ENCODE assay signal across 1 cellular context in the genomic region with DNA sequence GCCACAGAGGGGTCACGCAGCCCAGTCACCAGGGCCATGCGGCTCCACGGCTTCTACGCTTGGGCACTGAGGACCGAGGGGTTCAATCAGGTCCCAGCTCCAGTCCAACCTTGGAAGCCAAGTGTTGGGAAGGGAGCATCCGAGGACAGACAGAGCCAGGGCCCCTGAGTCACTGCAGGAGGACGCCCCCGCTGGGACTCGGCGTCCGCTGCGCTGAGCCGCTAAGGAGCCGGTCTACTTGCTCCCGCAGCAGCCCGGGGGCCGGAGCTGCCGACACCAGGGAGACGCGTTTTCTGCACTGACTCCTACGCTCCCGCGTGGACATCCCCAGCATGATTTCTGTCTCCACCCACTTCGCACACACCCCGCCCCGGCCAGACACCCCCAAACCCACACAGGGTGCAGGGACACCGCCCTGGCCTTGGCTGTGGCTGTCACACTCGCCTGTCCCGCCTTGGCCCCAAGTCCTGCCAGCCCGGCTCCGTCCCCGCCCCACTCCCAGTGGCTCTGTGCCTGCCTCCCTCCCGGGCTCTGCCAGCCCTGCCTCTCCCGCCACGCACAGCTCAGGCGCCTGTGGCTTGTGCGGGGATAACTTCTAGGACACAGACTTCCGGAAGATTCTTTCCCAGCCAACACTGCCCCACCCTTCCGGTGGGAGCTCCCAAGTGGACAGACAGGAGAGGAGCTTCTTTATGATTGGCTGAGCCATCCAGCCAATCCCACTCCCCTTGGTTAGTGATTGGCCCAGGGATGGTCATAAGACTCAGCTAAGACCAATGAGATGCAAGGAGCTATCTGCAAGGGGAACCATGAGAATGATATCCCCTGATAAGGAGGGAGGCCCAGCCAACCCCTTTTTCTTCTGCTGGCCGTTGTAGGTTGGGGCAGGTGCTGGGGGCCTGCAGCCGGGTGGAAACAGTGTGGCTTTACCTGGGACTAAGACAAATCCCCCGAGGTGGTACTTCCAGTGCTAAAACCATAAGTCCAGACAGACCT.
TF ChIP-seq lines count a peak whose summit lies in the region.

No MANE protein-coding gene starts in this region.

TF ChIP-seq in K562, 482 proteins besides CTCF, POLR2A, EP300 and RAD21 (continued from another document and continues in another):
- peak; percentile 33; the same call in 1 of the 2 replicates for TF ChIP-seq TFAP4 (CRISPR knock-in tag; IDR thresholded peaks at IDR 0.05; ENCODE audit: borderline replicate concordance)
- 0 out of 2 replicates have a peak, but pooled peaks have one; percentile 33 for TF ChIP-seq ZBTB9 (CRISPR knock-in tag; IDR thresholded peaks at IDR 0.05)
- TF ChIP-seq XRCC3 (IDR thresholded peaks at IDR 0.05), result no peak
- TF ChIP-seq PREB (CRISPR knock-in tag; IDR thresholded peaks at IDR 0.05), result no peak
- TF ChIP-seq ZMIZ1 (IDR thresholded peaks at IDR 0.05; ENCODE audit: low read depth in 2 of 2, low read length in 2 of 2), result no peak
- TF ChIP-seq PRPF4 (IDR thresholded peaks at IDR 0.05; ENCODE audit: insufficient read depth, low read depth, low read length, poor library complexity, severe bottlenecking), result no peak
- no peak for TF ChIP-seq NCOA1 (IDR thresholded peaks at IDR 0.05; ENCODE audit: low read depth)
- no peak for TF ChIP-seq MCM5 (IDR thresholded peaks at IDR 0.05; ENCODE audit: low read depth)
- no peak for TF ChIP-seq ZNF124 (CRISPR knock-in tag; IDR thresholded peaks at IDR 0.05)
- TF ChIP-seq ADNP (tag; IDR thresholded peaks at IDR 0.05), result no peak
- no peak for TF ChIP-seq ZNF263 (CRISPR knock-in tag; IDR thresholded peaks at IDR 0.05; ENCODE audit: borderline replicate concordance)
- TF ChIP-seq NRF1 (conservative IDR thresholded peaks at IDR 0.05 in 1 of 2, IDR thresholded peaks at IDR 0.05 in 1 of 2), result 0 out of 4 replicates have a peak, but pooled peaks have one; percentile 3 to 17
- no peak for TF ChIP-seq PHB (CRISPR knock-in tag; IDR thresholded peaks at IDR 0.05)
- TF ChIP-seq ZFP36 (IDR thresholded peaks at IDR 0.05; ENCODE audit: low read depth, low read length, partially characterized antibody), result no peak
- no peak for TF ChIP-seq TRIM28 (IDR thresholded peaks at IDR 0.05)
- TF ChIP-seq PCBP2 (IDR thresholded peaks at IDR 0.05; ENCODE audit: low read depth, low read length, poor library complexity, severe bottlenecking), result no peak
- TF ChIP-seq, protein P1, sequence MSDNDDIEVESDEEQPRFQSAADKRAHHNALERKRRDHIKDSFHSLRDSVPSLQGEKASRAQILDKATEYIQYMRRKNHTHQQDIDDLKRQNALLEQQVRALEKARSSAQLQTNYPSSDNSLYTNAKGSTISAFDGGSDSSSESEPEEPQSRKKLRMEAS (CRISPR knock-in tag; IDR thresholded peaks at IDR 0.05), result no peak
- TF ChIP-seq ETV6 (IDR thresholded peaks at IDR 0.05; ENCODE audit: borderline replicate concordance in 1 of 2, low read depth in 2 of 2, low read length in 1 of 2), result no peak
- no peak for TF ChIP-seq ETV6 (CRISPR knock-in tag; IDR thresholded peaks at IDR 0.05; ENCODE audit: borderline replicate concordance)
- TF ChIP-seq TBP (optimal IDR thresholded peaks at IDR 0.05; ENCODE audit: low read depth, low read length), result no peak
- no peak for TF ChIP-seq ZNF436 (CRISPR knock-in tag; IDR thresholded peaks at IDR 0.05)
- TF ChIP-seq, protein P2, sequence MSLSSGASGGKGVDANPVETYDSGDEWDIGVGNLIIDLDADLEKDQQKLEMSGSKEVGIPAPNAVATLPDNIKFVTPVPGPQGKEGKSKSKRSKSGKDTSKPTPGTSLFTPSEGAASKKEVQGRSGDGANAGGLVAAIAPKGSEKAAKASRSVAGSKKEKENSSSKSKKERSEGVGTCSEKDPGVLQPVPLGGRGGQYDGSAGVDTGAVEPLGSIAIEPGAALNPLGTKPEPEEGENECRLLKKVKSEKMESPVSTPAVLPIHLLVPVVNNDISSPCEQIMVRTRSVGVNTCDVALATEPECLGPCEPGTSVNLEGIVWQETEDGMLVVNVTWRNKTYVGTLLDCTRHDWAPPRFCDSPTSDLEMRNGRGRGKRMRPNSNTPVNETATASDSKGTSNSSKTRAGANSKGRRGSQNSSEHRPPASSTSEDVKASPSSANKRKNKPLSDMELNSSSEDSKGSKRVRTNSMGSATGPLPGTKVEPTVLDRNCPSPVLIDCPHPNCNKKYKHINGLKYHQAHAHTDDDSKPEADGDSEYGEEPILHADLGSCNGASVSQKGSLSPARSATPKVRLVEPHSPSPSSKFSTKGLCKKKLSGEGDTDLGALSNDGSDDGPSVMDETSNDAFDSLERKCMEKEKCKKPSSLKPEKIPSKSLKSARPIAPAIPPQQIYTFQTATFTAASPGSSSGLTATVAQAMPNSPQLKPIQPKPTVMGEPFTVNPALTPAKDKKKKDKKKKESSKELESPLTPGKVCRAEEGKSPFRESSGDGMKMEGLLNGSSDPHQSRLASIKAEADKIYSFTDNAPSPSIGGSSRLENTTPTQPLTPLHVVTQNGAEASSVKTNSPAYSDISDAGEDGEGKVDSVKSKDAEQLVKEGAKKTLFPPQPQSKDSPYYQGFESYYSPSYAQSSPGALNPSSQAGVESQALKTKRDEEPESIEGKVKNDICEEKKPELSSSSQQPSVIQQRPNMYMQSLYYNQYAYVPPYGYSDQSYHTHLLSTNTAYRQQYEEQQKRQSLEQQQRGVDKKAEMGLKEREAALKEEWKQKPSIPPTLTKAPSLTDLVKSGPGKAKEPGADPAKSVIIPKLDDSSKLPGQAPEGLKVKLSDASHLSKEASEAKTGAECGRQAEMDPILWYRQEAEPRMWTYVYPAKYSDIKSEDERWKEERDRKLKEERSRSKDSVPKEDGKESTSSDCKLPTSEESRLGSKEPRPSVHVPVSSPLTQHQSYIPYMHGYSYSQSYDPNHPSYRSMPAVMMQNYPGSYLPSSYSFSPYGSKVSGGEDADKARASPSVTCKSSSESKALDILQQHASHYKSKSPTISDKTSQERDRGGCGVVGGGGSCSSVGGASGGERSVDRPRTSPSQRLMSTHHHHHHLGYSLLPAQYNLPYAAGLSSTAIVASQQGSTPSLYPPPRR (CRISPR knock-in tag; IDR thresholded peaks at IDR 0.05; ENCODE audit: borderline replicate concordance), result no peak
- TF ChIP-seq DMBX1 (CRISPR knock-in tag; IDR thresholded peaks at IDR 0.05; ENCODE audit: borderline replicate concordance), result no peak
- no peak for TF ChIP-seq STAT5B (CRISPR knock-in tag; IDR thresholded peaks at IDR 0.05)
- TF ChIP-seq, protein P3, sequence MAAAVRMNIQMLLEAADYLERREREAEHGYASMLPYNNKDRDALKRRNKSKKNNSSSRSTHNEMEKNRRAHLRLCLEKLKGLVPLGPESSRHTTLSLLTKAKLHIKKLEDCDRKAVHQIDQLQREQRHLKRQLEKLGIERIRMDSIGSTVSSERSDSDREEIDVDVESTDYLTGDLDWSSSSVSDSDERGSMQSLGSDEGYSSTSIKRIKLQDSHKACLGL (CRISPR knock-in tag; IDR thresholded peaks at IDR 0.05; ENCODE audit: borderline replicate concordance, poor library complexity, severe bottlenecking), result no peak
- no peak for TF ChIP-seq ZNF707 (CRISPR knock-in tag; conservative IDR thresholded peaks at IDR 0.05)
- no peak for TF ChIP-seq ELF2 (CRISPR knock-in tag; IDR thresholded peaks at IDR 0.05)
- no peak for TF ChIP-seq ZBTB12 (CRISPR knock-in tag; IDR thresholded peaks at IDR 0.05)
- TF ChIP-seq ZNF12 (CRISPR knock-in tag; IDR thresholded peaks at IDR 0.05), result no peak
- TF ChIP-seq KLF16 (IDR thresholded peaks at IDR 0.05), result no peak
- TF ChIP-seq RNF219 (CRISPR knock-in tag; IDR thresholded peaks at IDR 0.05), result no peak
- no peak for TF ChIP-seq ZNF79 (CRISPR knock-in tag; IDR thresholded peaks at IDR 0.05; ENCODE audit: low read depth)
